Comparison of ENCODE assay signal across 6 cellular contexts in genomic region chr9:132718529-132718928, GRCh38. TPM values are rescaled to one million over a fixed set of nuclear protein-coding genes. Genes with fewer than 3 reads are reported as not detected.
DNase-seq lines count a peak whose midpoint lies in the region; ATAC-seq lines count a peak whose summit lies in the region.
"Not testable (repeated sequence)": the region's sequence is repeated elsewhere in the genome, so short reads cannot be mapped to it uniquely, and the experiment has no call there.

No MANE protein-coding gene starts in this region.

- peaks cover 41% of the 10 kb centered on the region for H3K27me3 Mint-ChIP-seq in T-helper 17 cell
- peaks cover 22% of the 10 kb centered on the region for H3K27me3 Mint-ChIP-seq in activated CD4-positive, alpha-beta memory T cell treated with anti-CD3 and anti-CD28 coated beads for 36 hours

- not testable (repeated sequence) for H3K36me3 Mint-ChIP-seq in T-helper 17 cell (ENCODE audit: low read depth); activated CD4-positive, alpha-beta memory T cell treated with anti-CD3 and anti-CD28 coated beads for 36 hours

- H3K4me1 Mint-ChIP-seq in T-helper 17 cell; activated CD4-positive, alpha-beta memory T cell treated with anti-CD3 and anti-CD28 coated beads for 36 hours (ENCODE audit: low read depth): not testable (repeated sequence)

- ATAC-seq in T-helper 17 cell: not testable (repeated sequence)

- H3K4me3 Mint-ChIP-seq in T-helper 17 cell; activated CD4-positive, alpha-beta memory T cell treated with anti-CD3 and anti-CD28 coated beads for 36 hours: not testable (repeated sequence)

- H3K4me3 ChIP-seq in BLaER1; Jurkat, Clone E6-1 (ENCODE audit: low read length); mesodermal cell (ENCODE audit: extremely low read depth, insufficient read depth, low read length, poor library complexity, severe bottlenecking): not testable (repeated sequence)

- not testable (repeated sequence) for H4K20me1 ChIP-seq in BLaER1

- intact Hi-C loops in activated CD4-positive, alpha-beta memory T cell treated with anti-CD3 and anti-CD28 coated beads for 36 hours (cut with micrococcal nuclease): not testable (repeated sequence)

- peak overlapping the region; percentile 22; the same call in 1 of the 2 replicates for H3K4me2 ChIP-seq in BLaER1

- not testable (repeated sequence) for H3K9ac ChIP-seq in BLaER1

- DNase-seq in Jurkat, Clone E6-1 (ENCODE audit: low read depth, low spot score): peak; percentile 77
- DNase-seq in T-helper 17 cell: not testable (repeated sequence)
- DNase-seq in activated CD4-positive, alpha-beta memory T cell treated with anti-CD3 and anti-CD28 coated beads for 36 hours: peak; percentile 20
- peak; percentile 5 for DNase-seq in stimulated activated CD4-positive, alpha-beta T cell treated with anti-CD3 and anti-CD28 coated beads, Interleukin-1b, Interleukin-23, amount 100 ng/mL, for 48 hours

- not testable (repeated sequence) for H3K9me3 ChIP-seq in BLaER1; T-helper 17 cell (ENCODE audit: control insufficient read depth, low read length, poor library complexity, severe bottlenecking); mesodermal cell (ENCODE audit: control insufficient read depth, low read length)

- not testable (repeated sequence) for H3K27ac ChIP-seq in BLaER1
- peak overlapping the region; percentile 33 for H3K27ac ChIP-seq in mesodermal cell (ENCODE audit: low read depth, low read length, severe bottlenecking)

- H3K36me3 ChIP-seq in BLaER1; mesodermal cell (ENCODE audit: control insufficient read depth, insufficient read depth, low read length): not testable (repeated sequence)

- POLR2A ChIA-PET in activated CD4-positive, alpha-beta memory T cell treated with anti-CD3 and anti-CD28 coated beads for 36 hours (lab: Charles Lee): interaction anchor here (1.6 kb wide), 1 partner anchor 38 kb away, joined by 3 read pairs; no protein-coding TSS in a partner anchor

- H3K27ac Mint-ChIP-seq in T-helper 17 cell: peak overlapping the region; percentile 79
- H3K27ac Mint-ChIP-seq in activated CD4-positive, alpha-beta memory T cell treated with anti-CD3 and anti-CD28 coated beads for 36 hours: not testable (repeated sequence)

- CTCF ChIA-PET in activated CD4-positive, alpha-beta memory T cell treated with anti-CD3 and anti-CD28 coated beads for 36 hours (lab: Charles Lee): not testable (repeated sequence)

- H3K4me1 ChIP-seq in BLaER1; mesodermal cell (ENCODE audit: control insufficient read depth, insufficient read depth, low read length, poor library complexity, severe bottlenecking): not testable (repeated sequence)

- not testable (repeated sequence) for H3K9me3 Mint-ChIP-seq in activated CD4-positive, alpha-beta memory T cell treated with anti-CD3 and anti-CD28 coated beads for 36 hours

- not testable (repeated sequence) for H3K27me3 ChIP-seq in BLaER1

- WGBS in mesodermal cell (ENCODE audit: insufficient coverage in 2 of 2), 2 experiments: 93 to 95% methylated on average over 5 of the region's 8 CpGs

RNA-seq across cellular contexts. Expression of gene GTF3C4, which starts 48.3 kb away (rescaled TPM):
- 10.6 TPM for polyA plus RNA-seq in Jurkat, Clone E6-1 (2012; ENCODE audit: insufficient read depth, insufficient read length)
- 10 to 100 TPM; 17.3 to 17.9 TPM for total RNA-seq in T-helper 17 cell
- 10 to 100 TPM; 11.6 to 12.4 TPM for total RNA-seq in activated CD4-positive, alpha-beta memory T cell treated with anti-CD3 and anti-CD28 coated beads for 36 hours
- 18.2 TPM for polyA plus RNA-seq in mesodermal cell (2013, experiment 1 of 2)
- 16.8 TPM for polyA plus RNA-seq in mesodermal cell (2013, experiment 2 of 2)

RNA-seq across cellular contexts. Expression of gene DDX31, which starts 48.7 kb away (rescaled TPM):
- polyA plus RNA-seq in Jurkat, Clone E6-1 (2012; ENCODE audit: insufficient read depth, insufficient read length): 21.6 TPM
- total RNA-seq in T-helper 17 cell: 10 to 100 TPM; 12.6 to 15.5 TPM
- total RNA-seq in activated CD4-positive, alpha-beta memory T cell treated with anti-CD3 and anti-CD28 coated beads for 36 hours: 10 to 100 TPM; 17.2 to 18.8 TPM
- 14.7 TPM for polyA plus RNA-seq in mesodermal cell (2013, experiment 1 of 2)
- 12.7 TPM for polyA plus RNA-seq in mesodermal cell (2013, experiment 2 of 2)
